In genomic region chr12:3218150-3218845, GRCh38 we compare ENCODE assay signal across 8 cellular contexts.
DNase-seq lines count a peak whose midpoint lies in the region; ATAC-seq and TF ChIP-seq lines count a peak whose summit lies in the region.

No MANE protein-coding gene starts in this region.

- POLR2A ChIA-PET in CD4-positive, alpha-beta memory T cell (lab: Charles Lee; ENCODE audit: partially characterized antibody) = no interaction called here

- 88 to 89% methylated on average over 3 to 10 of the region's 10 CpGs for WGBS in endodermal cell (ENCODE audit: insufficient coverage in 1 of 2, insufficient read length in 1 of 2), 2 experiments
- WGBS in ovary, 3 donors = 10 to 11% (median 11%) methylated on average over 10 of the region's 10 CpGs

- peaks cover 31% of the 10 kb centered on the region for H3K4me1 Mint-ChIP-seq in endodermal cell
- no peaks in the 10 kb centered on the region for H3K4me1 Mint-ChIP-seq in CD4-positive, alpha-beta memory T cell

- no peaks in the 10 kb centered on the region for H3K27me3 Mint-ChIP-seq in endodermal cell (ENCODE audit: insufficient read depth)
- H3K27me3 Mint-ChIP-seq in CD4-positive, alpha-beta memory T cell = peaks cover 0 to 2% of the 10 kb centered on the region in 2 donors

- H3K4me3 ChIP-seq in endodermal cell (ENCODE audit: low read length) = no peak overlapping the region
- no peak overlapping the region for H3K4me3 ChIP-seq in ovary
- H3K4me3 ChIP-seq in CD4-positive, alpha-beta memory T cell (ENCODE audit: low read length in 2 of 2) = no peak overlapping the region

- H3K9ac ChIP-seq in endodermal cell (ENCODE audit: extremely low read depth, low read length, poor library complexity, severe bottlenecking) = no peak overlapping the region

- H3K27me3 ChIP-seq in endodermal cell (ENCODE audit: control insufficient read depth, insufficient read depth, low read length, poor library complexity, severe bottlenecking) = no peaks in the 10 kb centered on the region
- H3K27me3 ChIP-seq in ovary = no peaks in the 10 kb centered on the region
- H3K27me3 ChIP-seq in CD4-positive, alpha-beta memory T cell (ENCODE audit: insufficient read depth, low read length) = no peaks in the 10 kb centered on the region

- intact Hi-C loops in ovary (cut with DNase I) = no loop called here
- intact Hi-C loops in CD4-positive, alpha-beta memory T cell (cut with micrococcal nuclease) = no loop called here

- H3K9me3 ChIP-seq in endodermal cell (ENCODE audit: control insufficient read depth, low read length) = no peaks in the 10 kb centered on the region
- no peaks in the 10 kb centered on the region for H3K9me3 ChIP-seq in ovary
- H3K9me3 ChIP-seq in CD4-positive, alpha-beta memory T cell (ENCODE audit: control insufficient read depth in 1 of 2, low read length in 2 of 2) = no peaks in the 10 kb centered on the region

- CTCF ChIA-PET in CD4-positive, alpha-beta memory T cell (lab: Charles Lee; ENCODE audit: partially characterized antibody) = no interaction called here

- H3K36me3 Mint-ChIP-seq in endodermal cell (ENCODE audit: low read depth) = no peaks in the 10 kb centered on the region
- H3K36me3 Mint-ChIP-seq in CD4-positive, alpha-beta memory T cell = no peaks in the 10 kb centered on the region

- no peak overlapping the region for H3K4me3 Mint-ChIP-seq in endodermal cell
- no peak overlapping the region for H3K4me3 Mint-ChIP-seq in CD4-positive, alpha-beta memory T cell

- H3K27ac ChIP-seq in endodermal cell (ENCODE audit: low read depth, low read length) (peak overlapping the region; percentile 16), ovary (peak overlapping the region; percentile 61)
- no peak overlapping the region for H3K27ac ChIP-seq in CD4-positive, alpha-beta memory T cell (ENCODE audit: low read depth, low read length)

- ATAC-seq in HG03460 (IDR thresholded peaks at IDR 0.05; ENCODE audit: unreplicated experiment) = no peak
- ATAC-seq in HG02759 (IDR thresholded peaks at IDR 0.05; ENCODE audit: unreplicated experiment) = no peak

- H3K36me3 ChIP-seq in endodermal cell (ENCODE audit: control insufficient read depth, insufficient read depth, low read length) (no peaks in the 10 kb centered on the region), ovary (no peaks in the 10 kb centered on the region)
- no peaks in the 10 kb centered on the region for H3K36me3 ChIP-seq in CD4-positive, alpha-beta memory T cell (ENCODE audit: insufficient read depth, low read length)

- H3K27ac Mint-ChIP-seq in endodermal cell = peak overlapping the region; percentile 61
- peak overlapping the region in 1 of 7 donors; percentile 13 for H3K27ac Mint-ChIP-seq in CD4-positive, alpha-beta memory T cell

- H3K4me1 ChIP-seq in endodermal cell (ENCODE audit: control insufficient read depth, insufficient read depth, low read length) = peaks cover 8% of the 10 kb centered on the region
- H3K4me1 ChIP-seq in ovary (ENCODE audit: insufficient read depth) = peaks cover 10% of the 10 kb centered on the region
- H3K4me1 ChIP-seq in CD4-positive, alpha-beta memory T cell (ENCODE audit: insufficient read depth, low read length) = no peaks in the 10 kb centered on the region

- no peaks in the 10 kb centered on the region for H3K9me3 Mint-ChIP-seq in endodermal cell
- H3K9me3 Mint-ChIP-seq in CD4-positive, alpha-beta memory T cell = no peaks in the 10 kb centered on the region

- no peak for TF ChIP-seq EP300 in ovary (IDR thresholded peaks at IDR 0.05)

- TF ChIP-seq CTCF in endodermal cell (conservative IDR thresholded peaks at IDR 0.05) = peak; percentile 11
- no peak for TF ChIP-seq CTCF in ovary (IDR thresholded peaks at IDR 0.05)

- TF ChIP-seq POLR2A in ovary (IDR thresholded peaks at IDR 0.05) = no peak

- DNase-seq in DMS 273 treated with DMSO at 0.1 percent for 48 hours (lab: John Stamatoyannopoulos, UW) (peak; percentile 57), NCI-H2227 (lab: John Stamatoyannopoulos, UW; ENCODE audit: unreplicated experiment) (peak; percentile 39), endodermal cell (no peak), ovary (peak; percentile 86 to 92 (median 88)), activated gamma-delta T cell (lab: John Stamatoyannopoulos, UW) (no peak)
- DNase-seq in CD4-positive, alpha-beta memory T cell = no peak

Comparison
In these comparisons a context has a peak if more than half of its experiments do, and no peak if none do; other contexts are left out.
1. DNase-seq: peak in DMS 273 treated with DMSO at 0.1 percent for 48 hours (single experiment), NCI-H2227 (single experiment) and ovary (5 of 5); none in endodermal cell (single experiment), CD4-positive, alpha-beta memory T cell (0 of 5) and activated gamma-delta T cell (single experiment).